In the genomic region with DNA sequence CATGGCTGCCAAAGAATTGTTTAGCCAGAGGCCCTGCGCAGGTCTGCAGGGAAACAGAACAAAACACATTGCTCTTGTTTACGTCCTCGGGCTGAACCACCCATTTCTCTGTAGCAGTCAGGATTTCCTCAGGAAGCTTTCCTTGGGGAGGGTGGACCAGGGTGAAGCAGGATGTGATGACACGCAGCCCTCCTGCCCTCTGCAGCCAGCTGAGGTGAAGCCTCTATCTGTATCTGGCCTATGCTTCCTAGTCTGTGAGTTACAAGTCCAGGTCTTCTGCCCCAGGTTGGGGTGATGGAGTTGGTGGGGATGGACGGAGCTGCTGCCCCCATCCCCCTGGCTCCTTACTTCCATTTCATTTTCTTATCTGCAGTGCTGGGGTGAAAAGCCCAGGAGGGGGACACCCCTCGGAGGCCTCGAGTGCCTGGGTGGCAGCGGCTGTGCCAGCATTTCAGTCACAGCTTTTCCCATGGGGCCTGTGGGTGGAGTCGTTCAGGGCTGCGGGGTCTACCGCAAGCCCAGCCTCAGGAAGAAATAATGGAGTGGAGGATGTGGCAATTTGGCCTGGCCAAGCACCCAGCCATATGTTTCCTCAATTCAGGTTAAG, we compare ENCODE assay signal across 11 cellular contexts. TPM values are rescaled to one million over a fixed set of nuclear protein-coding genes. Genes with fewer than 3 reads are reported as not detected.
A peak's percentile ranks its signal among the peaks of the same experiment; 100 is the strongest.
DNase-seq lines count a peak whose midpoint lies in the region; ATAC-seq and TF ChIP-seq lines count a peak whose summit lies in the region.
"Had no signal": no experiment of that assay in that cellular context is flagged by ENCODE, and none has a peak within 500 bp of the region (broad histone marks: within the 10 kb centered on the region; RNA-seq: fewer than 3 reads in every experiment).

No MANE protein-coding gene starts in this region.

- H3K9me3 ChIP-seq in right atrium auricular region (no peaks in the 10 kb centered on the region), thyroid gland (no peaks in the 10 kb centered on the region)
- no peaks in the 10 kb centered on the region for H3K9me3 ChIP-seq in CD4-positive, alpha-beta T cell (ENCODE audit: control insufficient read depth, low read length)

- peaks cover 9% of the 10 kb centered on the region; the same call in 1 of the 2 replicates for H3K36me3 Mint-ChIP-seq in WTC11
- peaks cover 23% of the 10 kb centered on the region for H3K36me3 Mint-ChIP-seq in type B pancreatic cell
- H3K36me3 Mint-ChIP-seq in CD4-positive, alpha-beta T cell (ENCODE audit: low read depth), result no peaks in the 10 kb centered on the region
- H3K36me3 Mint-ChIP-seq: activated naive CD8-positive, alpha-beta T cell treated with anti-CD3 and anti-CD28 coated beads, Interleukin-2, amount 10 ng/mL, durations not matched to agents 7 days and 5 days; IgD-negative memory B cell had no signal

- intact Hi-C loops in thyroid gland (cut with DNase I), result no loop called here
- intact Hi-C loops in CD4-positive, alpha-beta T cell (cut with DNase I, micrococcal nuclease), result no loop called here

- H3K9me3 Mint-ChIP-seq in WTC11 (no peaks in the 10 kb centered on the region), type B pancreatic cell (no peaks in the 10 kb centered on the region)
- no peaks in the 10 kb centered on the region for H3K9me3 Mint-ChIP-seq in CD4-positive, alpha-beta T cell
- H3K9me3 Mint-ChIP-seq: activated naive CD8-positive, alpha-beta T cell treated with anti-CD3 and anti-CD28 coated beads, Interleukin-2, amount 10 ng/mL, durations not matched to agents 7 days and 5 days; IgD-negative memory B cell had no signal

- POLR2A ChIA-PET in WTC11 (lab: Charles Lee), result no interaction called here
- POLR2A ChIA-PET in CD4-positive, alpha-beta T cell (lab: Charles Lee), result no interaction called here

- no peak overlapping the region for H3K4me3 ChIP-seq in right atrium auricular region
- no peak overlapping the region for H3K4me3 ChIP-seq in thyroid gland (replicated peaks in 1 of 3)

- H3K36me3 ChIP-seq in right atrium auricular region, result no peaks in the 10 kb centered on the region
- H3K36me3 ChIP-seq in thyroid gland, result no peaks in the 10 kb centered on the region

- H3K4me1 Mint-ChIP-seq in WTC11 (peaks cover 62% of the 10 kb centered on the region), type B pancreatic cell (ENCODE audit: unreplicated experiment) (peaks cover 20% of the 10 kb centered on the region)
- no peaks in the 10 kb centered on the region for H3K4me1 Mint-ChIP-seq in CD4-positive, alpha-beta T cell (ENCODE audit: low read depth)

- DNase-seq in DMS 273 (lab: John Stamatoyannopoulos, UW; ENCODE audit: unreplicated experiment) (peak; percentile 15), DMS 273 treated with DMSO at 0.1 percent for 48 hours (lab: John Stamatoyannopoulos, UW) (no peak), WTC11 (ENCODE audit: low spot score) (no peak), right atrium auricular region (ENCODE audit: low spot score) (peak; percentile 89), thyroid gland (peak; percentile 28 to 32), type B pancreatic cell (ENCODE audit: extremely low spot score, unreplicated experiment) (no peak)
- no peak for DNase-seq in CD4-positive, alpha-beta T cell
- DNase-seq: activated naive CD8-positive, alpha-beta T cell treated with anti-CD3 and anti-CD28 coated beads, Interleukin-2, amount 10 ng/mL, durations not matched to agents 7 days and 5 days had no signal

- WGBS in thyroid gland, 2 donors, result 46 to 63% methylated on average over 10 to 11 of the region's 11 CpGs

- H3K27ac ChIP-seq in right atrium auricular region (peak overlapping the region; percentile 68 to 79), thyroid gland (peak overlapping the region; percentile 66 to 86 (median 81))
- H3K27ac ChIP-seq in CD4-positive, alpha-beta T cell (ENCODE audit: low read depth, low read length), result no peak overlapping the region
- H3K27ac ChIP-seq: 22Rv1 had no signal

- H3K27me3 ChIP-seq in right atrium auricular region, result no peaks in the 10 kb centered on the region
- no peaks in the 10 kb centered on the region for H3K27me3 ChIP-seq in thyroid gland
- no peaks in the 10 kb centered on the region for H3K27me3 ChIP-seq in CD4-positive, alpha-beta T cell (ENCODE audit: control insufficient read depth, insufficient read depth, low read length)

- TF ChIP-seq CTCF in WTC11 (IDR thresholded peaks at IDR 0.05), result no peak
- no peak for TF ChIP-seq CTCF in right atrium auricular region (IDR thresholded peaks at IDR 0.05)
- no peak for TF ChIP-seq CTCF in thyroid gland (IDR thresholded peaks at IDR 0.05)
- no peak for TF ChIP-seq CTCF in type B pancreatic cell (conservative IDR thresholded peaks at IDR 0.05)
- no peak for TF ChIP-seq CTCF in CD4-positive, alpha-beta T cell (IDR thresholded peaks at IDR 0.05)

- CTCF ChIA-PET in WTC11 (lab: Charles Lee), result no interaction called here
- CTCF ChIA-PET in CD4-positive, alpha-beta T cell (lab: Charles Lee), result no interaction called here

- H3K4me3 Mint-ChIP-seq in WTC11 (no peak overlapping the region), type B pancreatic cell (no peak overlapping the region)
- no peak overlapping the region for H3K4me3 Mint-ChIP-seq in CD4-positive, alpha-beta T cell
- H3K4me3 Mint-ChIP-seq: activated naive CD8-positive, alpha-beta T cell treated with anti-CD3 and anti-CD28 coated beads, Interleukin-2, amount 10 ng/mL, durations not matched to agents 7 days and 5 days had no signal

- ATAC-seq in WTC11 (peak; percentile 79), HG02610 (IDR thresholded peaks at IDR 0.05; ENCODE audit: unreplicated experiment) (no peak)
- ATAC-seq in CD4-positive, alpha-beta T cell (ENCODE audit: poor library complexity), result no peak

- no peak for TF ChIP-seq POLR2A in thyroid gland (IDR thresholded peaks at IDR 0.05)

- no peaks in the 10 kb centered on the region for H3K27me3 Mint-ChIP-seq in WTC11 (ENCODE audit: low read depth)
- H3K27me3 Mint-ChIP-seq in type B pancreatic cell, result no peaks in the 10 kb centered on the region
- H3K27me3 Mint-ChIP-seq in CD4-positive, alpha-beta T cell, result peaks cover 38% of the 10 kb centered on the region

- H3K4me1 ChIP-seq in right atrium auricular region (peaks cover 0 to 74% of the 10 kb centered on the region in 2 donors), thyroid gland (peaks cover 52 to 87% of the 10 kb centered on the region in 2 donors)

- H3K27ac Mint-ChIP-seq in WTC11, result peak overlapping the region; percentile 54
- H3K27ac Mint-ChIP-seq in type B pancreatic cell, result no peak overlapping the region
- no peak overlapping the region for H3K27ac Mint-ChIP-seq in CD4-positive, alpha-beta T cell
- H3K27ac Mint-ChIP-seq: activated naive CD8-positive, alpha-beta T cell treated with anti-CD3 and anti-CD28 coated beads, Interleukin-2, amount 10 ng/mL, durations not matched to agents 7 days and 5 days; IgD-negative memory B cell had no signal

TF ChIP-seq in WTC11, 78 proteins besides CTCF, POLR2A, EP300 and RAD21:
- TF ChIP-seq NFE2L1 (CRISPR knock-in tag; IDR thresholded peaks at IDR 0.05) (no peak), ZNF121 (CRISPR knock-in tag; IDR thresholded peaks at IDR 0.05) (no peak), ZMAT4 (CRISPR knock-in tag; IDR thresholded peaks at IDR 0.05) (no peak), ZNF138 (CRISPR knock-in tag; conservative IDR thresholded peaks at IDR 0.05) (no peak), NR2C2 (CRISPR knock-in tag; IDR thresholded peaks at IDR 0.05) (no peak), ELF4 (CRISPR knock-in tag; IDR thresholded peaks at IDR 0.05; ENCODE audit: low read depth) (no peak)
- TF ChIP-seq, protein P1, sequence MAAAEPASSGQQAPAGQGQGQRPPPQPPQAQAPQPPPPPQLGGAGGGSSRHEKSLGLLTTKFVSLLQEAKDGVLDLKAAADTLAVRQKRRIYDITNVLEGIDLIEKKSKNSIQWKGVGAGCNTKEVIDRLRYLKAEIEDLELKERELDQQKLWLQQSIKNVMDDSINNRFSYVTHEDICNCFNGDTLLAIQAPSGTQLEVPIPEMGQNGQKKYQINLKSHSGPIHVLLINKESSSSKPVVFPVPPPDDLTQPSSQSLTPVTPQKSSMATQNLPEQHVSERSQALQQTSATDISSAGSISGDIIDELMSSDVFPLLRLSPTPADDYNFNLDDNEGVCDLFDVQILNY (CRISPR knock-in tag; IDR thresholded peaks at IDR 0.05), result no peak

RNA-seq across cellular contexts. Expression of gene SASH1, which starts 24.9 kb away (rescaled TPM):
- total RNA-seq in WTC11 (2021) (21.7 to 27.4 TPM (median 24.0 TPM) in 3 replicates), right atrium auricular region (10 to 100 TPM; 39.0 to 42.3 TPM), thyroid gland (100 to 1,000 TPM; 154 to 235 (median 190) TPM), type B pancreatic cell (ENCODE audit: low replicate concordance) (61.3 and 99.9 TPM in 2 replicates)
- under 1 TPM; 0.58 to 0.75 TPM for total RNA-seq in CD4-positive, alpha-beta T cell
- total RNA-seq: activated naive CD8-positive, alpha-beta T cell treated with anti-CD3 and anti-CD28 coated beads, Interleukin-2, amount 10 ng/mL, durations not matched to agents 7 days and 5 days had no signal

Comparison
In these comparisons a context has a peak if more than half of its experiments do, and no peak if none do; other contexts are left out.
1. DNase-seq: peak in DMS 273 (single experiment), right atrium auricular region (single experiment) and thyroid gland (2 of 2); none in DMS 273 treated with DMSO at 0.1 percent for 48 hours (single experiment), WTC11 (single experiment), type B pancreatic cell (single experiment) and CD4-positive, alpha-beta T cell (0 of 10).
2. RNA of gene SASH1, which starts 24.9 kb away (total RNA-seq): 154 to 235 TPM in thyroid gland, 61.3 to 99.9 TPM in type B pancreatic cell, 39.0 to 42.3 TPM in right atrium auricular region and 21.7 to 27.4 TPM in WTC11; 0.58 to 0.75 TPM in CD4-positive, alpha-beta T cell; every median in the first group is over 10 times any median in the second.